ENCODE assay signal across 1 cellular context in the genomic region with DNA sequence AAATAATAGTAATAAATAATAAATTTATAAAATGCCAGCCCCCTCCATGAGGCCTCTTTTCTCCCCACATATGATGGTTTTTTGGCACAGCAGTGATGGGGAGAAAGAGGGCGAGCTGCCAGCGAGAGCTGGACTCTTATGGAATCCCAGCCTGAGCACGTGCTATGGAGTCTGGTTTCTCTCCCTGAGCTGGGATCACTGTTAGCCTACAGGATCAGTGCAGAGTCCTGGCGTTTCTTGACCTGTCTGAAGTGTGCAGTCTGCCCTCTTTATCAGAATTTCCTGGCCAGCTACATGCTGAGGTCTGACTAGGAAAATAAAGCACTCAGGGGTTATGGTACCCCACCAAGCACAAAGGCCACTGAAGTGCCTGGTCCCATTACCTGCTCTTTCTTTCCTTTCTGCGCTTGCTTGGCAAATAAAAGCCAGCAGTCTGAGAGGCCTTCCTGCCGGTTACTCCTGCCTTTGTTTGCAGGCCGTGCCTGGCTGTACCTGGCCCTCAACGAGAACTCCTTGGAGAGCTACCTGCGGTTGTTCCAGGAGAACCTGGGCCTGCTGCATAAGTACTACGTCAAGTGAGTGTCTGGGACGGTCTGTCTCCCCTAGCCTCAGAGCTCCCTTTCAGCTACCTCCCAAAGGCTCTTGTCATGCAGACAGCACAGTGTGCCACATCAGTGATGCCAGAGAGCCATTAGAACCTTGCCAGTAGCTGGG.
TF ChIP-seq lines count a peak whose summit lies in the region.

No MANE protein-coding gene starts in this region.

TF ChIP-seq in H1, 55 proteins besides CTCF, POLR2A, EP300 and RAD21:
- TF ChIP-seq HDAC2 (IDR thresholded peaks at IDR 0.05; ENCODE audit: borderline replicate concordance in 1 of 2, low read depth in 2 of 2, low read length in 2 of 2) (no peak), RXRA (IDR thresholded peaks at IDR 0.05; ENCODE audit: insufficient read depth, low read depth, low read length) (no peak), FOSL1 (IDR thresholded peaks at IDR 0.05; ENCODE audit: insufficient read depth, low read depth, low read length) (no peak), SP2 (IDR thresholded peaks at IDR 0.05; ENCODE audit: low read length) (no peak), TEAD4 (IDR thresholded peaks at IDR 0.05; ENCODE audit: low read depth, low read length) (no peak), NRF1 (IDR thresholded peaks at IDR 0.05; ENCODE audit: low read depth, low read length) (no peak), PHF8 (conservative IDR thresholded peaks at IDR 0.05; ENCODE audit: low read depth, low read length) (no peak), POLR2AphosphoS5 (IDR thresholded peaks at IDR 0.05; ENCODE audit: low read depth, low read length) (no peak), CBX5 (IDR thresholded peaks at IDR 0.05; ENCODE audit: low read depth, low read length) (no peak), SIX5 (IDR thresholded peaks at IDR 0.05; ENCODE audit: low read depth, low read length) (no peak), NANOG (IDR thresholded peaks at IDR 0.05; ENCODE audit: insufficient read depth, low read depth, low read length, poor library complexity, severe bottlenecking) (no peak), CHD1 (IDR thresholded peaks at IDR 0.05; ENCODE audit: low read depth, low read length) (no peak)
- TF ChIP-seq, protein P1, sequence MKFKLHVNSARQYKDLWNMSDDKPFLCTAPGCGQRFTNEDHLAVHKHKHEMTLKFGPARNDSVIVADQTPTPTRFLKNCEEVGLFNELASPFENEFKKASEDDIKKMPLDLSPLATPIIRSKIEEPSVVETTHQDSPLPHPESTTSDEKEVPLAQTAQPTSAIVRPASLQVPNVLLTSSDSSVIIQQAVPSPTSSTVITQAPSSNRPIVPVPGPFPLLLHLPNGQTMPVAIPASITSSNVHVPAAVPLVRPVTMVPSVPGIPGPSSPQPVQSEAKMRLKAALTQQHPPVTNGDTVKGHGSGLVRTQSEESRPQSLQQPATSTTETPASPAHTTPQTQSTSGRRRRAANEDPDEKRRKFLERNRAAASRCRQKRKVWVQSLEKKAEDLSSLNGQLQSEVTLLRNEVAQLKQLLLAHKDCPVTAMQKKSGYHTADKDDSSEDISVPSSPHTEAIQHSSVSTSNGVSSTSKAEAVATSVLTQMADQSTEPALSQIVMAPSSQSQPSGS (IDR thresholded peaks at IDR 0.05; ENCODE audit: low read length) = no peak
